ENCODE assay signal across 8 cellular contexts in the genomic region with DNA sequence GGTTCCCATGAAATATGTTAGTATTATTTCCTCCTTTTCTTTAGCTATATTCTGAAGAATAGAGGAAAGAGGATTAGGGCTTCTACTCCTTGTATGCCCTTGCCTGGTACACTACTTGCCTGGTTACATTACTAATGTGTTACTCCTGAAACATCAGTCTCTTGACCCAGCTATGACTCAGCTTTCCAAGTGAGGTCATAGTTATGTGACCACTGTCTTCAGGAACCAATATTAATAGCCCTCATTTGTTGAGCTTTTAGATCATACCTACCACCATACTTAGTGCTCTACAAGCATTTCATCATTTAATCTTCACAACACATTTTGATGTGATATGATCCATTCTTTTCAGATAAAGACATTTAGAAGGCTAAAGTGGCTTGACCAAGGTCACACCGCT.
DNase-seq lines count a peak whose midpoint lies in the region; ATAC-seq and TF ChIP-seq lines count a peak whose summit lies in the region.

No MANE protein-coding gene starts in this region.

- no CpG with 5 or more reads among the region's 1 CpG for WGBS in mesodermal cell (ENCODE audit: insufficient coverage in 2 of 2), 2 experiments

- peak; percentile 91 for DNase-seq in EL
- peak; percentile 53 for DNase-seq in RWPE1 (ENCODE audit: low spot score)
- no peak for DNase-seq in colonic mucosa
- no peak for DNase-seq in NCI-H345 treated with DMSO at 0.1 percent for 48 hours (lab: John Stamatoyannopoulos, UW; ENCODE audit: unreplicated experiment)
- DNase-seq in BE2C = no peak

- H3K9me3 ChIP-seq in mesodermal cell (ENCODE audit: control insufficient read depth, low read length) (no peaks in the 10 kb centered on the region), colonic mucosa (no peaks in the 10 kb centered on the region), BE2C (no peaks in the 10 kb centered on the region)

- H3K4me1 ChIP-seq in mesodermal cell (ENCODE audit: control insufficient read depth, insufficient read depth, low read length, poor library complexity, severe bottlenecking) (peaks cover 22% of the 10 kb centered on the region), colonic mucosa (no peaks in the 10 kb centered on the region), BE2C (peaks cover 7% of the 10 kb centered on the region; the same call in 1 of the 2 replicates)

- no peak overlapping the region for H3K9ac ChIP-seq in colonic mucosa (ENCODE audit: low read depth in 2 of 2, low read length in 2 of 2)

- TF ChIP-seq CTCF in RWPE1 (conservative IDR thresholded peaks at IDR 0.05; ENCODE audit: low read depth) (no peak), colonic mucosa (IDR thresholded peaks at IDR 0.05) (no peak), BE2C (IDR thresholded peaks at IDR 0.05; ENCODE audit: low read depth, low read length) (no peak)

- CTCF ChIA-PET in RWPE1 (lab: Yijun Ruan, JAX) = no interaction called here

- ATAC-seq in HG02588 (IDR thresholded peaks at IDR 0.05; ENCODE audit: unreplicated experiment) = peak; percentile 50
- ATAC-seq in GM21526 (IDR thresholded peaks at IDR 0.05; ENCODE audit: low FRiP score, unreplicated experiment) = no peak

- POLR2A ChIA-PET in RWPE1 (lab: Yijun Ruan, JAX; ENCODE audit: low non-redundant PET) = no interaction called here

- intact Hi-C loops in colonic mucosa (cut with DNase I) = no loop called here

- H3K27me3 ChIP-seq in colonic mucosa = no peaks in the 10 kb centered on the region
- no peaks in the 10 kb centered on the region for H3K27me3 ChIP-seq in BE2C

- H3K27ac ChIP-seq in RWPE1 (no peak overlapping the region), mesodermal cell (ENCODE audit: low read depth, low read length, severe bottlenecking) (peak overlapping the region; percentile 97), colonic mucosa (no peak overlapping the region)

- no peak overlapping the region for H3K4me3 ChIP-seq in mesodermal cell (ENCODE audit: extremely low read depth, insufficient read depth, low read length, poor library complexity, severe bottlenecking)
- no peak overlapping the region for H3K4me3 ChIP-seq in colonic mucosa
- no peak overlapping the region for H3K4me3 ChIP-seq in BE2C (ENCODE audit: low read depth, low read length)

- H3K36me3 ChIP-seq in mesodermal cell (ENCODE audit: control insufficient read depth, insufficient read depth, low read length) = peaks cover 1% of the 10 kb centered on the region
- H3K36me3 ChIP-seq in colonic mucosa = no peaks in the 10 kb centered on the region
- H3K36me3 ChIP-seq in BE2C = no peaks in the 10 kb centered on the region

Comparison
In these comparisons a context has a peak if more than half of its experiments do, and no peak if none do; other contexts are left out.
1. DNase-seq: peak in EL (single experiment) and RWPE1 (single experiment); none in colonic mucosa (single experiment), NCI-H345 treated with DMSO at 0.1 percent for 48 hours (single experiment) and BE2C (single experiment).